9 cellular contexts compared by ENCODE assay signal in the genomic region with DNA sequence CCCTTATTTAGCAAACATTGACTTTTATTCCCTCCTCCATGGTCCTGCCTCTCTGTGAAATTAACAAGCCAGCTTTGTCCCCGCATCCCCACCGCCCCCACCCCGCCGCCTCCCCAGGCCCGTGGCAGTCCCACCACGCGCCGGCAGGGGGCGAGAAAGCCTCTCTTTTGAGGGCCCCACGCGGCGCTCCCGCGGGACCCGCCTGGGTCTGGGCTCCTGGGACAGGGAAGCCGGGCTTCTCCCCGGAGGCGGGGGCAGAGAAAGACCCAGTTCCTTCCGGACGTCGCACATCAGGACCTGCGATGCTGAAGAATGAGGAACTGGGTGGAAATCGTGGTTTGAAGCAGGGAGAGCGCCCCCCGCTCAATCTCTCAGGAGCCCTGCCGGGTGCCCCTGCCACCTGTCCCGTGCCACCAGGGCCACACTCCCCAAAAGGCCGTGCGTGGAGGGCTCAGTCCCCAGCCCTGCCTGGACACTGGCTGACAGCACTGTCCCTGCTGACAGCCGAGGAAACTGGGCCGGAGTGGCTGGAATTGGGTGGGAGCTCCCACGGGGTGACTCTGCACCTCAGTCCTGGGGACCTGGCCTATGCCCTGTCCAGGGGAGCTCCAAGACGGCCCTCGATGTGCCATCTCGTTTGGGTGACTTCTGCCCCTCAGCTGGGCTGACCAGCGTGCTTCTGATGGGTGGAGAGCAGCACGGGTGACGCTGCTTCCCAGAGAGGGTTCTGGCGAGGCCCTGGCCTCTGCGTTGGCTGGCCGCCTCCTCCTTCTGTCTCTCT. TPM values are rescaled to one million over a fixed set of nuclear protein-coding genes. Genes with fewer than 3 reads are reported as not detected.
DNase-seq lines count a peak whose midpoint lies in the region; ATAC-seq, FAIRE-seq and TF ChIP-seq lines count a peak whose summit lies in the region.
"Had no signal": no experiment of that assay in that cellular context is flagged by ENCODE, and none has a peak within 500 bp of the region (broad histone marks: within the 10 kb centered on the region; RNA-seq: fewer than 3 reads in every experiment).

No MANE protein-coding gene starts in this region.

- H3K4me3 Mint-ChIP-seq in HFFc6, result no peak overlapping the region
- H3K4me3 Mint-ChIP-seq: dendritic cell treated with granulocyte-macrophage colony-stimulating factor and Interleukin-4, amounts not matched to agents 40 ng/mL and 50 ng/mL, for 4 days had no signal

- H3K36me3 ChIP-seq in pancreas, result no peaks in the 10 kb centered on the region

- intact Hi-C loops in pancreas (cut with DNase I), result loop anchor here (5.0 to 10.0 kb wide), 2 partner anchors 402 to 415 kb away; no protein-coding TSS in a partner anchor

- H3K27me3 ChIP-seq in pancreas, result no peaks in the 10 kb centered on the region

- ATAC-seq in pancreas, result peak; percentile 82 to 96 (median 92)
- ATAC-seq in HG03442 (IDR thresholded peaks at IDR 0.05; ENCODE audit: unreplicated experiment), result no peak

- H3K27ac Mint-ChIP-seq in HFFc6, result no peak overlapping the region
- H3K27ac Mint-ChIP-seq: dendritic cell treated with granulocyte-macrophage colony-stimulating factor and Interleukin-4, amounts not matched to agents 40 ng/mL and 50 ng/mL, for 4 days had no signal

- H3K4me1 ChIP-seq in pancreas, result peaks cover 0 to 5% (median 0%) of the 10 kb centered on the region in 3 donors

- peaks cover 5% of the 10 kb centered on the region for H3K27me3 Mint-ChIP-seq in HFFc6 (ENCODE audit: insufficient read depth)

- H3K4me1 Mint-ChIP-seq in HFFc6 (ENCODE audit: low read depth), result no peaks in the 10 kb centered on the region

- TF ChIP-seq CTCF in HFFc6 (IDR thresholded peaks at IDR 0.05), result peak; percentile 71
- TF ChIP-seq CTCF in fibroblast of villous mesenchyme (IDR thresholded peaks at IDR 0.05; ENCODE audit: insufficient read depth, low read depth, low read length), result peak; percentile 23
- TF ChIP-seq CTCF in pancreas (IDR thresholded peaks at IDR 0.05), result peak; percentile 82 to 90 (median 90)

- FAIRE-seq in pancreas (lab: Jason Lieb, UNC), result no peak

- no peak overlapping the region for H3K4me3 ChIP-seq in fibroblast of villous mesenchyme (ENCODE audit: low read depth, low read length)
- no peak overlapping the region for H3K4me3 ChIP-seq in pancreas

- DNase-seq in AG08396 (ENCODE audit: low spot score) (peak; percentile 87), HFFc6 (no peak), fibroblast of villous mesenchyme (ENCODE audit: low read depth) (no peak), pancreas (peak in 5 of 6 donors; percentile 36 to 94 (median 76)), NOMO-1 treated with DMSO at 0.1 percent for 48 hours (lab: John Stamatoyannopoulos, UW; ENCODE audit: unreplicated experiment) (no peak), NCI-H1048 (lab: John Stamatoyannopoulos, UW) (no peak)
- peak; percentile 90 for DNase-seq in activated CD8-positive, alpha-beta memory T cell treated with anti-CD3 and anti-CD28 coated beads, Interleukin-2, amount 50 U/mL, for 48 hours

- 27 to 32% methylated on average over 36 to 41 of the region's 41 CpGs for WGBS in pancreas, 2 donors

- peaks cover 13% of the 10 kb centered on the region; the same call in 1 of the 2 replicates for H3K36me3 Mint-ChIP-seq in HFFc6 (ENCODE audit: low read depth)

- no peaks in the 10 kb centered on the region for H3K9me3 ChIP-seq in pancreas

- H3K27ac ChIP-seq in pancreas, result peak overlapping the region in 3 of 4 donors; percentile 24 to 36 (median 35)

- peaks cover 47% of the 10 kb centered on the region for H3K9me3 Mint-ChIP-seq in HFFc6

RNA-seq across cellular contexts. Expression of a gene that starts 8.6 kb away (rescaled TPM):
- not detected for total RNA-seq in HFFc6 (2021; fragmentation: NEBNext Ultra II Directional; extraction: Animal tissue kit (Norgen Biotek cat#: 25700))
- total RNA-seq in fibroblast of villous mesenchyme (not detected in 2 replicates), pancreas (not detected)
- polyA plus RNA-seq in pancreas, result not detected

RNA-seq across cellular contexts. Expression of a gene that starts 56.3 kb away (rescaled TPM):
- not detected for total RNA-seq in HFFc6 (2021; fragmentation: NEBNext Ultra II Directional; extraction: Animal tissue kit (Norgen Biotek cat#: 25700))
- total RNA-seq in fibroblast of villous mesenchyme (under 0.01 and 1.7 TPM in 2 replicates), pancreas (10 to 100 TPM; 10.7 to 19.1 (median 14.9) TPM)
- 10 to 100 TPM in 1 of 2 donors, 1 to 10 TPM in 1; 6.6 to 19.2 TPM for polyA plus RNA-seq in pancreas

Comparison
In these comparisons a context has a peak if more than half of its experiments do, and no peak if none do; other contexts are left out.
1. DNase-seq: peak in AG08396 (single experiment), activated CD8-positive, alpha-beta memory T cell treated with anti-CD3 and anti-CD28 coated beads, Interleukin-2, amount 50 U/mL, for 48 hours (single experiment) and pancreas (5 of 6); none in HFFc6 (single experiment), fibroblast of villous mesenchyme (single experiment), NOMO-1 treated with DMSO at 0.1 percent for 48 hours (single experiment) and NCI-H1048 (single experiment).
2. CTCF ChIP-seq: peak in every context shown above with its lines; median percentile 90 in pancreas; 71 in HFFc6; 23 in fibroblast of villous mesenchyme.